ENCODE assay signal across 7 cellular contexts in genomic region chr4:111869339-111869738, GRCh38.
"Had no signal": no experiment of that assay in that cellular context is flagged by ENCODE, and none has a peak within 500 bp of the region (broad histone marks: within the 10 kb centered on the region; RNA-seq: fewer than 3 reads in every experiment).

No MANE protein-coding gene starts in this region.

- H3K4me2 ChIP-seq: KMS-11 had no signal

- DNase-seq: IMR-90, KBM-7, KG1 had no signal

- H3K4me3 ChIP-seq: K562 had no signal

- H3K9ac ChIP-seq: KMS-11 had no signal

- ATAC-seq: K562 had no signal

- FAIRE-seq: HTR-8/SVneo, K562 had no signal

- H3K27ac ChIP-seq: HL-60, KMS-11 had no signal
